In the genomic region with DNA sequence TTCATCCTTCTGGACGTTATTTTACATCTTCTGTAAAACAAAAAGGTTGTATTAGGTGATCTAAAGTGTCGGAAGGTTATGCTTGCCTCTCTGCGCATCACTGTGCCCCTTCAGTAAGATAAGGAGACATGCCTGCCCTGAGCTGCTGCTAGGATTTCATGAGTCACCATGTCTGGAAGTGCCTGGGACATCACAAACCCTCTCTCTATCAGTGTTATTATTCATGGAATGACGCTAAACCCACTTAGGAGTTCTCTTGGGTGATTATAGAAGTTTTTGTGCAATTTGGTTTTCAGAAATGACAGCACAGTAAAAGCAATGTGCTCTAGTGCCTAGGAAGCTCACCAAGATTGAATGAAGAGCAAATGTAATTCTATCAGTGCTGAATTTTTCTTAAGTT, we compare ENCODE assay signal across 16 cellular contexts.
A peak's percentile ranks its signal among the peaks of the same experiment; 100 is the strongest.
DNase-seq lines count a peak whose midpoint lies in the region; ATAC-seq and TF ChIP-seq lines count a peak whose summit lies in the region.
"Had no signal": no experiment of that assay in that cellular context is flagged by ENCODE, and none has a peak within 500 bp of the region (broad histone marks: within the 10 kb centered on the region; RNA-seq: fewer than 3 reads in every experiment).

No MANE protein-coding gene starts in this region.

- peaks cover 45% of the 10 kb centered on the region for H3K4me1 ChIP-seq in SJSA1 (replicated peaks)
- H3K4me1 ChIP-seq: lower lobe of right lung, psoas muscle, tibial nerve had no signal

- H3K27ac ChIP-seq in SJSA1, result peak overlapping the region; percentile 57
- H3K27ac ChIP-seq: lower lobe of right lung, psoas muscle, tibial nerve had no signal

- no peaks in the 10 kb centered on the region for H3K9me3 ChIP-seq in SJSA1 (replicated peaks)
- H3K9me3 ChIP-seq: lower lobe of right lung, psoas muscle, tibial nerve had no signal

- DNase-seq in EH (ENCODE audit: low read depth) (peak; percentile 68), SJSA1 (ENCODE audit: low read depth in 1 of 2, low spot score in 2 of 2) (peak; percentile 84 to 87), fibroblast of villous mesenchyme (ENCODE audit: low read depth) (peak; percentile 90), non-pigmented ciliary epithelial cell (ENCODE audit: low read depth) (peak; percentile 87), NCI-H1092 treated with DMSO at 0.1 percent for 48 hours (lab: John Stamatoyannopoulos, UW) (no peak), DMS79 (lab: John Stamatoyannopoulos, UW) (no peak)
- no peak for DNase-seq in activated T-cell treated with anti-CD3 and anti-CD28 coated beads, Interleukin-2, amount 50 U/mL, for 1 hour
- DNase-seq: amygdala; lower lobe of right lung; NCI-H1092; NK-92 treated with Interleukin-12 subunit alpha and Interleukin-12 subunit beta, amount 100 ng/mL, for 24 hours; psoas muscle; T-helper 17 cell had no signal

- H3K4me3 ChIP-seq in SJSA1, result no peak overlapping the region
- H3K4me3 ChIP-seq in fibroblast of villous mesenchyme (ENCODE audit: low read depth, low read length), result no peak overlapping the region
- H3K4me3 ChIP-seq: lower lobe of right lung, psoas muscle, tibial nerve had no signal

- no peak for ATAC-seq in GM18867 (IDR thresholded peaks at IDR 0.05; ENCODE audit: unreplicated experiment)
- ATAC-seq: esophagus mucosa, lower lobe of right lung, psoas muscle, T-helper 17 cell had no signal

- H3K27me3 ChIP-seq in SJSA1 (replicated peaks), result no peaks in the 10 kb centered on the region
- H3K27me3 ChIP-seq: tibial nerve had no signal

- H3K36me3 ChIP-seq in SJSA1, result no peaks in the 10 kb centered on the region
- H3K36me3 ChIP-seq: lower lobe of right lung, tibial nerve had no signal

- TF ChIP-seq CTCF in fibroblast of villous mesenchyme (IDR thresholded peaks at IDR 0.05; ENCODE audit: insufficient read depth, low read depth, low read length), result no peak

Comparison
In these comparisons a context has a peak if more than half of its experiments do, and no peak if none do; other contexts are left out.
1. DNase-seq: peak in EH (single experiment), SJSA1 (2 of 2), fibroblast of villous mesenchyme (single experiment) and non-pigmented ciliary epithelial cell (single experiment); none in NCI-H1092 treated with DMSO at 0.1 percent for 48 hours (single experiment), activated T-cell treated with anti-CD3 and anti-CD28 coated beads, Interleukin-2, amount 50 U/mL, for 1 hour (single experiment) and DMS79 (single experiment).